9 cellular contexts compared by ENCODE assay signal in the genomic region with DNA sequence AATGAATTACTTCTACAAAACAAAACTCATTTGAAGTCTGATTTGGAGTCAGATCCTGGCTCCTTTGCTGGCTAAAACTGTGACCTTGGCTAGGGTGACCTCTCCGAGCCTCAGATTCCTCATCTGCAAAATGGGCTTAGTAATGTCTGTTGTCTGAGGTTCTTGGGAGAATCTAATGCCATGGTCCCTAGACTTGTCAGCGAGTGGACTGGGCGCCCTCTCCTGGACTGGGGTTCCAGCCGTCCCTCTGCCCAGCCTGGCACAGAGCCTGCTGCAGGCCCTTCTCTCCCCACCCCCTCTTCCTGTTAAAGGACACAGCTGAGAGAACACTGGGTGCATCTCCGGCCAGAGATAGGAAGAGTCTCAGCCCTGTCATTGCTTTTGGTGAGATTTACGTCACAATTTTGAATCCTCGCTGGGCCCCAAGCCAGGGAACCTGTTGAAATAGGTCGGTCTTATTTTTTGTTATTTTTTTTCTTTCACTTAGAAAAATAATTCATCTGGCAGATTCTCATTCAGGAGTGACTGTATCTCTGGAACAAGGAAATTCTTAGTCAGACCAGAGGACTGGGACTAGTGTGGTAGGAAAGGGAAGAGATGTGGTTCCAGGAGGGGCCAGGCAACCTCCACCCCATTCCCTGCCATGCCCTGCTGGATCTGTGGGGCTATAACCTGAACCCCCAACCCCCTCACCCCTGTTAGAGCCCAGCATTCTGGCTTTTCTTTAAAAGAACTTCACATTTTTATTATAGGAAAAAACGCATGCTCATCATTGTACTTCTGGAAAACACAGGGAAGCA. TPM values are rescaled to one million over a fixed set of nuclear protein-coding genes. Genes with fewer than 3 reads are reported as not detected.
DNase-seq lines count a peak whose midpoint lies in the region; ATAC-seq and TF ChIP-seq lines count a peak whose summit lies in the region.
"Had no signal": no experiment of that assay in that cellular context is flagged by ENCODE, and none has a peak within 500 bp of the region (broad histone marks: within the 10 kb centered on the region; RNA-seq: fewer than 3 reads in every experiment).

No MANE protein-coding gene starts in this region.

- H3K36me3 ChIP-seq in IMR-90 (ENCODE audit: control insufficient read depth, insufficient read depth, low read length) (peaks cover 27% of the 10 kb centered on the region), adipocyte (ENCODE audit: control insufficient read depth, insufficient read depth, low read length, severe bottlenecking) (peaks cover 34% of the 10 kb centered on the region)

- H3K9me3 Mint-ChIP-seq in stimulated activated naive B cell treated with anti-CD40 and anti-IgM and Interleukin-4, amounts not matched to agents 10 μg/mL and 1 μg/mL and 100 μg/mL, for 72 hours, result no peaks in the 10 kb centered on the region
- H3K9me3 Mint-ChIP-seq: activated naive CD8-positive, alpha-beta T cell treated with anti-CD3 and anti-CD28 coated beads, Interleukin-2, amount 10 ng/mL, durations not matched to agents 7 days and 5 days had no signal

- CTCF ChIA-PET in IMR-90 (lab: Yijun Ruan, JAX), result interaction anchor here (1.7 kb wide), 1 partner anchor 138 kb away, joined by 5 read pairs; no protein-coding TSS in a partner anchor

- peak overlapping the region; percentile 42; the same call in 1 of the 2 replicates for H2BK20ac ChIP-seq in IMR-90 (ENCODE audit: low read depth, low read length)

- peak overlapping the region; percentile 97 for H2AK5ac ChIP-seq in IMR-90 (ENCODE audit: low read depth, low read length)

- peak; percentile 53 for TF ChIP-seq CTCF in IMR-90 (conservative IDR thresholded peaks at IDR 0.05; ENCODE audit: low read depth, low read length)

- H3K4me3 Mint-ChIP-seq in stimulated activated naive B cell treated with anti-CD40 and anti-IgM and Interleukin-4, amounts not matched to agents 10 μg/mL and 1 μg/mL and 100 μg/mL, for 72 hours, result no peak overlapping the region
- H3K4me3 Mint-ChIP-seq: activated naive CD8-positive, alpha-beta T cell treated with anti-CD3 and anti-CD28 coated beads, Interleukin-2, amount 10 ng/mL, durations not matched to agents 7 days and 5 days had no signal

- dilution Hi-C loops in IMR-90 (cut with HindIII; ENCODE audit: low sequenced_read_pairs, unreplicated experiment), result no loop called here

- H3K4me3 ChIP-seq in IMR-90 (ENCODE audit: insufficient read depth, low read depth, low read length) (no peak overlapping the region), adipocyte (ENCODE audit: low read length) (no peak overlapping the region)

- peak overlapping the region; percentile 23; the same call in 1 of the 2 replicates for H3K4me2 ChIP-seq in IMR-90 (ENCODE audit: low read depth, low read length)

- peak overlapping the region; percentile 59 for H2AFZ ChIP-seq in IMR-90 (replicated peaks; ENCODE audit: low read length, poor library complexity)

- H2BK120ac ChIP-seq in IMR-90 (ENCODE audit: low read depth, low read length), result peak overlapping the region; percentile 66

- peak overlapping the region; percentile 70 for H3K9ac ChIP-seq in IMR-90 (ENCODE audit: low read depth, low read length)
- H3K9ac ChIP-seq in adipocyte (ENCODE audit: low read length), result peak overlapping the region; percentile 71

- peaks cover 25 to 60% of the 10 kb centered on the region in 2 experiments for H3K79me1 ChIP-seq in IMR-90 (ENCODE audit: low read depth in 1 of 2, low read length in 2 of 2)

- H3K9me3 ChIP-seq in IMR-90 (ENCODE audit: control insufficient read depth, insufficient read depth, low read length), result no peaks in the 10 kb centered on the region
- H3K9me3 ChIP-seq in adipocyte (ENCODE audit: control insufficient read depth, low read length), result no peaks in the 10 kb centered on the region

- peaks cover 28 to 35% of the 10 kb centered on the region in 2 donors for H3K4me1 Mint-ChIP-seq in stimulated activated naive B cell treated with anti-CD40 and anti-IgM and Interleukin-4, amounts not matched to agents 10 μg/mL and 1 μg/mL and 100 μg/mL, for 72 hours
- H3K4me1 Mint-ChIP-seq: activated naive CD8-positive, alpha-beta T cell treated with anti-CD3 and anti-CD28 coated beads, Interleukin-2, amount 10 ng/mL, durations not matched to agents 7 days and 5 days had no signal

- H4K20me1 ChIP-seq in IMR-90 (ENCODE audit: insufficient read depth, low read length), result peaks cover 9% of the 10 kb centered on the region; the same call in 1 of the 2 replicates

- in situ Hi-C loops in IMR-90 (cut with MboI; ENCODE audit: low sequenced_read_pairs), result no loop called here

- BruUV-seq in IMR-90 (replicated peaks; lab: Mats Ljungman, UMichigan), result no TSS peak

- peak overlapping the region; percentile 64; the same call in 1 of the 2 replicates for H3K56ac ChIP-seq in IMR-90 (ENCODE audit: extremely low read depth, insufficient read depth, low read length)

- H4K5ac ChIP-seq in IMR-90 (ENCODE audit: low read depth, low read length), result peak overlapping the region; percentile 94

- H3K4me1 ChIP-seq in IMR-90 (ENCODE audit: control insufficient read depth, insufficient read depth, low read length) (peaks cover 31% of the 10 kb centered on the region), adipocyte (ENCODE audit: control insufficient read depth, insufficient read depth, low read length) (peaks cover 20% of the 10 kb centered on the region)

- peak overlapping the region; percentile 70 for H3K14ac ChIP-seq in IMR-90 (replicated peaks; ENCODE audit: low read depth, low read length)

- POLR2A ChIA-PET in IMR-90 (lab: Charles Lee; ENCODE audit: unreplicated experiment), result interaction anchor here (0.5 kb wide), 1 partner anchor 140 kb away, joined by 3 read pairs; a partner anchor contains a TSS

- no peaks in the 10 kb centered on the region for H3K27me3 Mint-ChIP-seq in stimulated activated naive B cell treated with anti-CD40 and anti-IgM and Interleukin-4, amounts not matched to agents 10 μg/mL and 1 μg/mL and 100 μg/mL, for 72 hours
- H3K27me3 Mint-ChIP-seq: activated naive CD8-positive, alpha-beta T cell treated with anti-CD3 and anti-CD28 coated beads, Interleukin-2, amount 10 ng/mL, durations not matched to agents 7 days and 5 days had no signal

- H3K27ac ChIP-seq in IMR-90 (ENCODE audit: insufficient read depth, low read length), result peak overlapping the region; percentile 91

- H3K23ac ChIP-seq in IMR-90 (ENCODE audit: low read depth, low read length), result peak overlapping the region; percentile 68; the same call in 1 of the 2 replicates

- peak overlapping the region; percentile 70 to 89 for H4K8ac ChIP-seq in IMR-90 (ENCODE audit: low read depth in 2 of 2, low read length in 2 of 2)

- TF ChIP-seq RAD21 in IMR-90 (IDR thresholded peaks at IDR 0.05; ENCODE audit: low read length), result peak; percentile 63

- peaks cover 20% of the 10 kb centered on the region for H3K9me1 ChIP-seq in IMR-90 (ENCODE audit: insufficient read depth, low read length)

- H3K4ac ChIP-seq in IMR-90 (ENCODE audit: low read depth, low read length), result peak overlapping the region; percentile 86

- peak overlapping the region; percentile 97 for H3K18ac ChIP-seq in IMR-90 (ENCODE audit: low read depth, low read length)

- TF ChIP-seq POLR2A in IMR-90 (IDR thresholded peaks at IDR 0.05; ENCODE audit: low read depth, low read length), result peak; percentile 60

- H2AK9ac ChIP-seq in IMR-90 (replicated peaks; ENCODE audit: low read depth, low read length, poor library complexity), result peak overlapping the region; percentile 58

- intact Hi-C loops in IMR-90 (cut with micrococcal nuclease), result loop anchor here (1.0 kb wide), 1 partner anchor 18 kb away; no protein-coding TSS in a partner anchor

- peak overlapping the region; percentile 92 for H2BK5ac ChIP-seq in IMR-90 (ENCODE audit: low read depth, low read length, poor library complexity, severe bottlenecking)

- WGBS in IMR-90 (ENCODE audit: extremely low coverage in 2 of 2, insufficient read length in 1 of 2), 2 experiments, result 86% methylated on average over 1 of the region's 9 CpGs; no CpG with 5 or more reads in 1 of the 2 experiments

- H2BK15ac ChIP-seq in IMR-90 (ENCODE audit: low read depth, low read length), result peak overlapping the region; percentile 70; the same call in 1 of the 3 replicates

- peak overlapping the region; percentile 80 for H3K27ac Mint-ChIP-seq in stimulated activated naive B cell treated with anti-CD40 and anti-IgM and Interleukin-4, amounts not matched to agents 10 μg/mL and 1 μg/mL and 100 μg/mL, for 72 hours
- H3K27ac Mint-ChIP-seq: activated naive CD8-positive, alpha-beta T cell treated with anti-CD3 and anti-CD28 coated beads, Interleukin-2, amount 10 ng/mL, durations not matched to agents 7 days and 5 days had no signal

- ATAC-seq in IMR-90 (ENCODE audit: low read depth), result peak; percentile 27
- ATAC-seq in stimulated activated naive B cell treated with anti-CD40 and anti-IgM and Interleukin-4, amounts not matched to agents 10 μg/mL and 1 μg/mL and 100 μg/mL, for 72 hours (replicated peaks), result peak; percentile 61 to 65

- peak; percentile 35 for DNase-seq in activated CD4-positive, alpha-beta T cell treated with anti-CD3 and anti-CD28 coated beads for 48 hours
- DNase-seq in activated CD4-positive, alpha-beta T cell treated with anti-CD3 and anti-CD28 coated beads, Interleukin-2, amount 50 U/mL, for 4 hours, result no peak
- DNase-seq in IMR-90, result peak; percentile 96
- DNase-seq in adipocyte (ENCODE audit: low read depth), result peak; percentile 56
- DNase-seq in iris pigment epithelial cell (ENCODE audit: low read depth), result peak; percentile 97
- no peak for DNase-seq in stimulated activated naive B cell treated with anti-CD40 and anti-IgM and Interleukin-4, amounts not matched to agents 10 μg/mL and 1 μg/mL and 100 μg/mL, for 72 hours
- no peak for DNase-seq in HuH-7.5 (ENCODE audit: low spot score)
- no peak for DNase-seq in NCI-H82 treated with DMSO at 0.1 percent for 48 hours (lab: John Stamatoyannopoulos, UW; ENCODE audit: unreplicated experiment)
- DNase-seq: activated naive CD8-positive, alpha-beta T cell treated with anti-CD3 and anti-CD28 coated beads, Interleukin-2, amount 10 ng/mL, durations not matched to agents 7 days and 5 days had no signal

- peaks cover 31 to 52% of the 10 kb centered on the region in 2 donors for H3K36me3 Mint-ChIP-seq in stimulated activated naive B cell treated with anti-CD40 and anti-IgM and Interleukin-4, amounts not matched to agents 10 μg/mL and 1 μg/mL and 100 μg/mL, for 72 hours

- H4K91ac ChIP-seq in IMR-90 (ENCODE audit: insufficient read depth, low read depth, low read length), result peak overlapping the region; percentile 87

- H3K27me3 ChIP-seq in IMR-90 (ENCODE audit: control insufficient read depth, insufficient read depth, low read length) (no peaks in the 10 kb centered on the region), adipocyte (replicated peaks; ENCODE audit: control insufficient read depth, insufficient read depth, low read length) (no peaks in the 10 kb centered on the region)

TF ChIP-seq in IMR-90, 13 proteins besides CTCF, POLR2A, EP300 and RAD21 (continues in another document):
- peak; percentile 1; the same call in 1 of the 2 replicates for TF ChIP-seq MAZ (IDR thresholded peaks at IDR 0.05; ENCODE audit: borderline replicate concordance, low read depth, low read length)
- peak; percentile 74 for TF ChIP-seq CEBPB (IDR thresholded peaks at IDR 0.05; ENCODE audit: low read depth, low read length)

RNA-seq across cellular contexts. Expression of a gene that starts 48.2 kb away (rescaled TPM):
- 109 and 118 TPM in 2 replicates for total RNA-seq in IMR-90 (2012; rRNA removed)
- polyA plus RNA-seq in IMR-90 (2012; rRNA removed), result 134 and 140 TPM in 2 replicates
- 54.4 and 111 TPM in 2 replicates for polyA plus RNA-seq in IMR-90 (2012; cell fraction: cytosol; rRNA removed)
- 60.2 and 86.2 TPM in 2 replicates for polyA plus RNA-seq in IMR-90 (2012; cell fraction: nucleus; rRNA removed; ENCODE audit: low replicate concordance)

Comparison
In these comparisons a context has a peak if more than half of its experiments do, and no peak if none do; other contexts are left out.
1. DNase-seq: peak in activated CD4-positive, alpha-beta T cell treated with anti-CD3 and anti-CD28 coated beads for 48 hours (single experiment), IMR-90 (single experiment), adipocyte (single experiment) and iris pigment epithelial cell (single experiment); none in activated CD4-positive, alpha-beta T cell treated with anti-CD3 and anti-CD28 coated beads, Interleukin-2, amount 50 U/mL, for 4 hours (0 of 2), stimulated activated naive B cell treated with anti-CD40 and anti-IgM and Interleukin-4, amounts not matched to agents 10 μg/mL and 1 μg/mL and 100 μg/mL, for 72 hours (single experiment), HuH-7.5 (single experiment) and NCI-H82 treated with DMSO at 0.1 percent for 48 hours (single experiment).